In genomic region chr11:9003573-9004309, GRCh38 we compare ENCODE assay signal across 8 cellular contexts. TPM values are rescaled to one million over a fixed set of nuclear protein-coding genes. Genes with fewer than 3 reads are reported as not detected.
DNase-seq lines count a peak whose midpoint lies in the region; ATAC-seq and TF ChIP-seq lines count a peak whose summit lies in the region.

TSS of gene NRIP3 (minus strand) at chr11:9004001. CDS start at chr11:9003935, 66 bp downstream.

- CTCF ChIA-PET in Calu3 (lab: Charles Lee): no interaction called here

- H3K4me1 ChIP-seq in Peyer's patch: peaks cover 2 to 20% (median 13%) of the 10 kb centered on the region in 4 donors

- DNase-seq in Calu3: peak; percentile 61
- DNase-seq in Peyer's patch: peak; percentile 65 to 88 (median 82)
- DNase-seq in activated T-helper 9 cell treated with anti-CD3 and anti-CD28 coated beads, Interleukin-2, amount 50 U/mL, for 16 hours (ENCODE audit: low read depth): peak; percentile 69
- peak; percentile 55 for DNase-seq in fibroblast of pulmonary artery (ENCODE audit: low read depth)
- DNase-seq in natural killer cell treated with Interleukin-12 subunit alpha and Interleukin-12 subunit beta and Interleukin-15 and Interleukin-18, amount 100 ng/mL, for 72 hours (ENCODE audit: low spot score): peak; percentile 79

- H3K27ac ChIP-seq in Peyer's patch: peak within 1 kb of the TSS in 1 of 4 donors; percentile 38

- peak within 1 kb of the TSS; percentile 42 for H3K27ac Mint-ChIP-seq in Calu3 (ENCODE audit: unreplicated experiment)
- peak within 1 kb of the TSS; percentile 1 to 79 for H3K27ac Mint-ChIP-seq in natural killer cell treated with Interleukin-12 subunit alpha and Interleukin-12 subunit beta and Interleukin-15 and Interleukin-18, amount 100 ng/mL, for 72 hours
- no peak within 1 kb of the TSS for H3K27ac Mint-ChIP-seq in stimulated activated memory B cell treated with anti-CD40 and anti-IgM and Interleukin-4, amounts not matched to agents 10 μg/mL and 1 μg/mL and 100 μg/mL, for 72 hours

- H3K4me3 ChIP-seq in Peyer's patch: peak within 1 kb of the TSS; percentile 32 to 56 (median 54)
- H3K4me3 ChIP-seq in fibroblast of pulmonary artery (replicated peaks; ENCODE audit: low read depth, low read length): peak within 1 kb of the TSS; percentile 43

- no peaks in the 10 kb centered on the region for H3K9me3 ChIP-seq in Peyer's patch

- peaks cover 94% of the 10 kb centered on the region for H3K27me3 Mint-ChIP-seq in Calu3 (ENCODE audit: unreplicated experiment)
- H3K27me3 Mint-ChIP-seq in natural killer cell treated with Interleukin-12 subunit alpha and Interleukin-12 subunit beta and Interleukin-15 and Interleukin-18, amount 100 ng/mL, for 72 hours: peaks cover 36 to 51% of the 10 kb centered on the region in 2 donors
- H3K27me3 Mint-ChIP-seq in stimulated activated memory B cell treated with anti-CD40 and anti-IgM and Interleukin-4, amounts not matched to agents 10 μg/mL and 1 μg/mL and 100 μg/mL, for 72 hours: peaks cover 58% of the 10 kb centered on the region

- peaks cover 0 to 13% of the 10 kb centered on the region in 2 donors for H3K27me3 ChIP-seq in Peyer's patch

- TF ChIP-seq CTCF in Calu3 (IDR thresholded peaks at IDR 0.05; ENCODE audit: unreplicated experiment): no peak
- no peak for TF ChIP-seq CTCF in Peyer's patch (IDR thresholded peaks at IDR 0.05)
- no peak for TF ChIP-seq CTCF in fibroblast of pulmonary artery (IDR thresholded peaks at IDR 0.05; ENCODE audit: low read length, missing control alignments)

- no peaks in the 10 kb centered on the region for H3K36me3 ChIP-seq in Peyer's patch

- H3K36me3 Mint-ChIP-seq in Calu3 (ENCODE audit: insufficient read depth, unreplicated experiment): peaks cover 22% of the 10 kb centered on the region
- peaks cover 6% of the 10 kb centered on the region for H3K36me3 Mint-ChIP-seq in natural killer cell treated with Interleukin-12 subunit alpha and Interleukin-12 subunit beta and Interleukin-15 and Interleukin-18, amount 100 ng/mL, for 72 hours
- H3K36me3 Mint-ChIP-seq in stimulated activated memory B cell treated with anti-CD40 and anti-IgM and Interleukin-4, amounts not matched to agents 10 μg/mL and 1 μg/mL and 100 μg/mL, for 72 hours: no peaks in the 10 kb centered on the region

- H3K4me1 Mint-ChIP-seq in Calu3 (ENCODE audit: low read depth, unreplicated experiment): no peaks in the 10 kb centered on the region
- peaks cover 29 to 33% of the 10 kb centered on the region in 2 donors for H3K4me1 Mint-ChIP-seq in natural killer cell treated with Interleukin-12 subunit alpha and Interleukin-12 subunit beta and Interleukin-15 and Interleukin-18, amount 100 ng/mL, for 72 hours (ENCODE audit: low read depth in 2 of 2)
- peaks cover 6% of the 10 kb centered on the region for H3K4me1 Mint-ChIP-seq in stimulated activated memory B cell treated with anti-CD40 and anti-IgM and Interleukin-4, amounts not matched to agents 10 μg/mL and 1 μg/mL and 100 μg/mL, for 72 hours

- peak within 1 kb of the TSS; percentile 69 for H3K4me3 Mint-ChIP-seq in Calu3 (ENCODE audit: low read depth, unreplicated experiment)
- H3K4me3 Mint-ChIP-seq in natural killer cell treated with Interleukin-12 subunit alpha and Interleukin-12 subunit beta and Interleukin-15 and Interleukin-18, amount 100 ng/mL, for 72 hours: peak within 1 kb of the TSS; percentile 91
- peak within 1 kb of the TSS; percentile 72 for H3K4me3 Mint-ChIP-seq in stimulated activated memory B cell treated with anti-CD40 and anti-IgM and Interleukin-4, amounts not matched to agents 10 μg/mL and 1 μg/mL and 100 μg/mL, for 72 hours

- intact Hi-C loops in Calu3 (cut with micrococcal nuclease; ENCODE audit: unreplicated experiment): no loop called here

- TF ChIP-seq POLR2A in Peyer's patch (IDR thresholded peaks at IDR 0.05): no peak

- H3K9me3 Mint-ChIP-seq in Calu3 (ENCODE audit: low read depth, unreplicated experiment): no peaks in the 10 kb centered on the region
- H3K9me3 Mint-ChIP-seq in natural killer cell treated with Interleukin-12 subunit alpha and Interleukin-12 subunit beta and Interleukin-15 and Interleukin-18, amount 100 ng/mL, for 72 hours: no peaks in the 10 kb centered on the region
- no peaks in the 10 kb centered on the region for H3K9me3 Mint-ChIP-seq in stimulated activated memory B cell treated with anti-CD40 and anti-IgM and Interleukin-4, amounts not matched to agents 10 μg/mL and 1 μg/mL and 100 μg/mL, for 72 hours

- BruUV-seq in Calu3 (replicated peaks; lab: Mats Ljungman, UMichigan): no TSS peak

- ATAC-seq in HG02981 (IDR thresholded peaks at IDR 0.05; ENCODE audit: unreplicated experiment): peak; percentile 55
- peak; percentile 72 to 87 for ATAC-seq in natural killer cell treated with Interleukin-12 subunit alpha and Interleukin-12 subunit beta and Interleukin-15 and Interleukin-18, amount 100 ng/mL, for 72 hours
- ATAC-seq in stimulated activated memory B cell treated with anti-CD40 and anti-IgM and Interleukin-4, amounts not matched to agents 10 μg/mL and 1 μg/mL and 100 μg/mL, for 72 hours: peak; percentile 74
- ATAC-seq in HG03097 (IDR thresholded peaks at IDR 0.05; ENCODE audit: low FRiP score, unreplicated experiment): no peak

RNA-seq across cellular contexts. Expression of gene NRIP3, which starts in this region (rescaled TPM):
- total RNA-seq in Calu3 (2022) (0.73 and 0.83 TPM in 2 replicates), Peyer's patch (1 to 10 TPM in 1 of 4 donors, under 1 TPM in 1, not detected in 2; 0.80 to 1.7 TPM)
- total RNA-seq in natural killer cell treated with Interleukin-12 subunit alpha and Interleukin-12 subunit beta and Interleukin-15 and Interleukin-18, amount 100 ng/mL, for 72 hours: 1 to 10 TPM; 1.7 to 2.7 TPM

Comparison
In these comparisons a context has a peak if more than half of its experiments do, and no peak if none do; other contexts are left out.
1. Peak in DNase-seq in Calu3; RNA of the gene not detected or under 1 TPM.